ENCODE assay signal across 1 cellular context in the genomic region with DNA sequence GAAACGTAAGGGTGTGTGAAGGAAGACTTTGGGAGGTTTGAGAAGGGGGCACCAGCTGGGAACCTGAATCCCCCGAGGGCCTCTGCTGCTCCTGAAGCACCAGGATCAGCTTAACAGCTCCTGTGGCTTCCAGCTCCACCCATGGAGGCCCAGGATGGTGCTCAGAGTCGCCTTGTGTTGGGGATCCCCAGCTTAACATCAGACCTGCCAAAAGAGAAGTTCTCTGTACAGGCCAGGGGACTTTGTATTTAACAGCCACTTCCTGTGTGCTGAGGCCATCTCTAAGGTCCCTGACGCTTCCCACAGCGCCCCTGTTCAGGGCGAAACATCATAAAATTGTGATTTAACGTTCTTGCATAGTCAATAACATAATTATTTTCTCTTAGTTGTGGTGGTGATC.
TF ChIP-seq lines count a peak whose summit lies in the region.

No MANE protein-coding gene starts in this region.

TF ChIP-seq in GM23338, 12 proteins besides CTCF, POLR2A, EP300 and RAD21 (continued from another document):
- TF ChIP-seq REST (IDR thresholded peaks at IDR 0.05; ENCODE audit: unreplicated experiment) (no peak), JUNB (IDR thresholded peaks at IDR 0.05; ENCODE audit: unreplicated experiment) (no peak), EZH2phosphoT487 (IDR thresholded peaks at IDR 0.05; ENCODE audit: unreplicated experiment) (no peak), EZH2 (IDR thresholded peaks at IDR 0.05; ENCODE audit: low read depth, unreplicated experiment) (no peak), ZNF331 (CRISPR knock-in tag; IDR thresholded peaks at IDR 0.05; ENCODE audit: low read depth) (no peak)
